20 cellular contexts compared by ENCODE assay signal in the genomic region with DNA sequence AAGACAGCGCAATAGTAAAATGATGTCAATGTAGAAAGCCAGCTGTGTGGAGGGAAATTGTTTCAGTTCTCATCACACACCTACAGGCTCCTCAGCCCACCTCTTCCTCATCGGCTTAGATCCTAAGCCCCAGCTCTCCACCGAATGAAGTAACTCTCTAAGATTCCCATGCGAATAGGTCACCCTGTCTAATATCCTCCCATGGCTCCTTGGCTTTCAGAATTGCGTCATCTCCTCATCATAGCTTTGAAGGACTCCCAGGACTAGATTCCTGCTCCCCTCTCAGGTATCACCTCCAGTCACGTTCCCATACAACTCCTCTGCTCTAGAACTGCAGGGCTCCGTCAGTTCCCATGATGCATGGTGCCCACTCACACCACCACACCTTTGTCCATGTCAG. TPM values are rescaled to one million over a fixed set of nuclear protein-coding genes. Genes with fewer than 3 reads are reported as not detected.
A peak's percentile ranks its signal among the peaks of the same experiment; 100 is the strongest.
DNase-seq lines count a peak whose midpoint lies in the region; ATAC-seq and TF ChIP-seq lines count a peak whose summit lies in the region.
"Had no signal": no experiment of that assay in that cellular context is flagged by ENCODE, and none has a peak within 500 bp of the region (broad histone marks: within the 10 kb centered on the region; RNA-seq: fewer than 3 reads in every experiment).

No MANE protein-coding gene starts in this region.

- H3K4me3 ChIP-seq in mesendoderm (ENCODE audit: low read length) (no peak overlapping the region), gastrocnemius medialis (no peak overlapping the region)
- H3K4me3 ChIP-seq: ascending aorta, coronary artery, psoas muscle, spleen had no signal

- no peak for TF ChIP-seq CTCF in gastrocnemius medialis (IDR thresholded peaks at IDR 0.05 in 4 of 5, conservative IDR thresholded peaks at IDR 0.05 in 1 of 5)

- H3K27me3 ChIP-seq in mesendoderm (ENCODE audit: insufficient read depth, low read length, poor library complexity) (no peaks in the 10 kb centered on the region), gastrocnemius medialis (no peaks in the 10 kb centered on the region)
- H3K27me3 ChIP-seq: ascending aorta had no signal

- H3K27ac ChIP-seq in mesendoderm (ENCODE audit: low read depth, low read length): no peak overlapping the region
- no peak overlapping the region for H3K27ac ChIP-seq in gastrocnemius medialis
- H3K27ac ChIP-seq: ascending aorta, coronary artery, psoas muscle, spleen, thoracic aorta had no signal

- no peaks in the 10 kb centered on the region for H3K4me1 ChIP-seq in mesendoderm (ENCODE audit: control insufficient read depth, low read depth, low read length)
- H3K4me1 ChIP-seq in gastrocnemius medialis: no peaks in the 10 kb centered on the region
- H3K4me1 ChIP-seq: ascending aorta, psoas muscle, spleen had no signal

- H3K36me3 ChIP-seq in mesendoderm (ENCODE audit: control insufficient read depth, insufficient read depth, low read length): no peaks in the 10 kb centered on the region
- H3K36me3 ChIP-seq in gastrocnemius medialis: no peaks in the 10 kb centered on the region
- H3K36me3 ChIP-seq: ascending aorta, spleen, thoracic aorta had no signal

- no peak overlapping the region for H3K9ac ChIP-seq in mesendoderm (ENCODE audit: low read length)

- in situ Hi-C loops in G401 (cut with HindIII; ENCODE audit: low sequenced_read_pairs) (no loop called here), gastrocnemius medialis (cut with MboI; ENCODE audit: low sequenced_read_pairs in 4 of 4) (no loop called here)

- H2BK120ac ChIP-seq in mesendoderm (ENCODE audit: low read depth, low read length): no peak overlapping the region

- H3K9me3 ChIP-seq in gastrocnemius medialis: no peaks in the 10 kb centered on the region
- H3K9me3 ChIP-seq: ascending aorta, psoas muscle, spleen, thoracic aorta had no signal

- no peak overlapping the region for H3K23ac ChIP-seq in mesendoderm (ENCODE audit: low read length)

- no peak overlapping the region for H4K5ac ChIP-seq in mesendoderm (ENCODE audit: low read length)

- WGBS in mesendoderm (ENCODE audit: extremely low coverage, insufficient coverage, low lambda C conversion rate): no CpG with 5 or more reads among the region's 7 CpGs

- no peak overlapping the region for H3K56ac ChIP-seq in mesendoderm (ENCODE audit: low read length)

- H4K8ac ChIP-seq in mesendoderm (ENCODE audit: low read depth, low read length): no peak overlapping the region

- H3K18ac ChIP-seq in mesendoderm (ENCODE audit: low read length): no peak overlapping the region

- H2BK5ac ChIP-seq in mesendoderm (ENCODE audit: low read length): no peak overlapping the region

- no peak overlapping the region for H2AK5ac ChIP-seq in mesendoderm (ENCODE audit: low read length)

- no peak overlapping the region for H2BK15ac ChIP-seq in mesendoderm (replicated peaks; ENCODE audit: low read depth)

- TF ChIP-seq POLR2A in gastrocnemius medialis (IDR thresholded peaks at IDR 0.05): no peak

- H3K4me2 ChIP-seq in mesendoderm (ENCODE audit: low read length): no peak overlapping the region

- no peak overlapping the region for H3K4ac ChIP-seq in mesendoderm (ENCODE audit: low read depth, low read length)

- intact Hi-C loops in gastrocnemius medialis (cut with DNase I; ENCODE audit: low total_unique reads): no loop called here

- no peak for ATAC-seq in gastrocnemius medialis
- ATAC-seq: natural killer cell, psoas muscle had no signal

- H3K79me2 ChIP-seq in mesendoderm (ENCODE audit: control insufficient read depth, insufficient read depth, low read length): no peaks in the 10 kb centered on the region

- no peaks in the 10 kb centered on the region for H3K79me1 ChIP-seq in mesendoderm (ENCODE audit: low read length)

- DNase-seq in G401 (ENCODE audit: low spot score) (peak; percentile 17), NCI-H2029 (lab: John Stamatoyannopoulos, UW) (peak; percentile 59), cerebellar cortex (ENCODE audit: low spot score) (peak; percentile 49), mesendoderm (peak; percentile 21), NCI-H1092 treated with DMSO at 0.1 percent for 48 hours (lab: John Stamatoyannopoulos, UW) (no peak), gastrocnemius medialis (no peak), SIG-M5 (lab: John Stamatoyannopoulos, UW) (no peak), AG08395 (ENCODE audit: low spot score) (no peak)
- DNase-seq: activated CD4-positive, CD25-positive, alpha-beta regulatory T cell treated with anti-CD3 and anti-CD28 coated beads, Interleukin-2, amount 50 U/mL, for 72 hours; activated naive CD4-positive, alpha-beta T cell; AML-193; natural killer cell; NCI-H1694; psoas muscle; spleen had no signal

RNA-seq across cellular contexts. Expression of a gene that starts 16.2 kb away (rescaled TPM):
- 0.12 and 2.0 TPM in 2 replicates for total RNA-seq in G401 (2014; rRNA removed; shearing (Covaris generic))
- not detected for polyA plus RNA-seq in mesendoderm (2013, experiment 1 of 2)
- polyA plus RNA-seq in mesendoderm (2013, experiment 2 of 2): not detected
- total RNA-seq in gastrocnemius medialis: not detected
- total RNA-seq: ascending aorta, epithelial cell of proximal tubule, lung microvascular endothelial cell, natural killer cell, psoas muscle had no signal

Comparison
In these comparisons a context has a peak if more than half of its experiments do, and no peak if none do; other contexts are left out.
1. DNase-seq: peak in G401 (single experiment), NCI-H2029 (single experiment), cerebellar cortex (single experiment) and mesendoderm (single experiment); none in NCI-H1092 treated with DMSO at 0.1 percent for 48 hours (single experiment), gastrocnemius medialis (0 of 2), SIG-M5 (single experiment) and AG08395 (single experiment).